Comparison of ENCODE assay signal across 19 cellular contexts in the genomic region with DNA sequence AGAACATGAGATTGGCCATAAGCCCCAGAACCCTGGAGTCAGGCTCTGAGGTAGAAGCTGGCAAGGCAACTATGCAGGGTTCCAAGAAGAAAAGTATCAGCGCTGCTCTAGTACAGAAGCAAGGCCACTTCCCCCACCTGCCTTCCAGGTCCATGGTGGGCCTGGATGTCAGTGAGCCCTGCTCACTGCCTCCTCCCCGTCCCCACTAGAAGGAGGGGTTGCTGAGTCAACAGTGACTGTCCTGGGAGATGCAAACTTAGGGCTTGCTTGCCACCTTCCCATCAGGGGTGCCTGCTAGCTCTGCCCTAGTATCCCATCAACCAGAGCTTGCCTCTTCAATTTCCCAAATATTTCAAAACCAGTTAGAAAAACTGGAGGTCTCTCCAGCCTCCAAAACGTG.
"Had no signal": no experiment of that assay in that cellular context is flagged by ENCODE, and none has a peak within 500 bp of the region (broad histone marks: within the 10 kb centered on the region; RNA-seq: fewer than 3 reads in every experiment).

No MANE protein-coding gene starts in this region.

- H3K27me3 Mint-ChIP-seq: naive thymus-derived CD8-positive, alpha-beta T cell; stimulated activated memory B cell treated with anti-CD40 and anti-IgM and Interleukin-4, amounts not matched to agents 10 μg/mL and 1 μg/mL and 100 μg/mL, for 72 hours; stimulated activated naive CD8-positive, alpha-beta T cell treated with anti-CD3 and anti-CD28 coated beads, Interleukin-15, Interleukin-2, amounts not matched to agents 100 ng/mL and 50 ng/mL, for 24 hours had no signal

- H3K4me1 ChIP-seq: colonic mucosa, parathyroid adenoma had no signal

- H3K4me3 Mint-ChIP-seq: naive thymus-derived CD8-positive, alpha-beta T cell; stimulated activated memory B cell treated with anti-CD40 and anti-IgM and Interleukin-4, amounts not matched to agents 10 μg/mL and 1 μg/mL and 100 μg/mL, for 72 hours; stimulated activated naive CD8-positive, alpha-beta T cell treated with anti-CD3 and anti-CD28 coated beads, Interleukin-15, Interleukin-2, amounts not matched to agents 100 ng/mL and 50 ng/mL, for 24 hours had no signal

- H2AFZ ChIP-seq: hepatocyte, parathyroid adenoma had no signal

- H3K9me3 ChIP-seq: colonic mucosa, mucosa of descending colon, prostate gland, spleen, tibial nerve had no signal

- H3K27ac Mint-ChIP-seq: stimulated activated memory B cell treated with anti-CD40 and anti-IgM and Interleukin-4, amounts not matched to agents 10 μg/mL and 1 μg/mL and 100 μg/mL, for 72 hours; stimulated activated naive CD8-positive, alpha-beta T cell treated with anti-CD3 and anti-CD28 coated beads, Interleukin-15, Interleukin-2, amounts not matched to agents 100 ng/mL and 50 ng/mL, for 24 hours had no signal

- H3K4me3 ChIP-seq: colonic mucosa, hepatocyte, mucosa of descending colon, prostate gland, spleen, tibial nerve had no signal

- ATAC-seq: left colon; mucosa of descending colon; naive thymus-derived CD8-positive, alpha-beta T cell; sciatic nerve; stimulated activated memory B cell treated with anti-CD40 and anti-IgM and Interleukin-4, amounts not matched to agents 10 μg/mL and 1 μg/mL and 100 μg/mL, for 72 hours had no signal

- H3K27me3 ChIP-seq: colonic mucosa, hepatocyte, spleen, tibial nerve had no signal

- DNase-seq: colonic mucosa; dermis blood vessel endothelial cell; erythroblast; foreskin melanocyte; head of caudate nucleus; left colon; mucosa of descending colon; naive thymus-derived CD8-positive, alpha-beta T cell; spleen; stimulated activated CD4-positive, alpha-beta T cell treated with anti-CD3 and anti-CD28 coated beads, Interleukin-15, amount 100 ng/mL, for 24 hours; stimulated activated CD4-positive, alpha-beta T cell treated with anti-CD3 and anti-CD28 coated beads, Interleukin-1b, Interleukin-23, amount 100 ng/mL, for 48 hours; stimulated activated CD4-positive, alpha-beta T cell treated with anti-CD3 and anti-CD28 coated beads, Interleukin-4, amount 100 ng/mL, for 24 hours had no signal

- H3K9ac ChIP-seq: parathyroid adenoma had no signal

- H3K36me3 ChIP-seq: colonic mucosa had no signal

- H3K27ac ChIP-seq: colonic mucosa, hepatocyte, parathyroid adenoma, prostate gland, spleen had no signal

- H3K9me3 Mint-ChIP-seq: naive thymus-derived CD8-positive, alpha-beta T cell; stimulated activated memory B cell treated with anti-CD40 and anti-IgM and Interleukin-4, amounts not matched to agents 10 μg/mL and 1 μg/mL and 100 μg/mL, for 72 hours; stimulated activated naive CD8-positive, alpha-beta T cell treated with anti-CD3 and anti-CD28 coated beads, Interleukin-15, Interleukin-2, amounts not matched to agents 100 ng/mL and 50 ng/mL, for 24 hours had no signal

- H3K4me2 ChIP-seq: hepatocyte had no signal
